20 cellular contexts compared by ENCODE assay signal in genomic region chr20:8218861-8219260, GRCh38.
DNase-seq lines count a peak whose midpoint lies in the region.
"Had no signal": no experiment of that assay in that cellular context is flagged by ENCODE, and none has a peak within 500 bp of the region (broad histone marks: within the 10 kb centered on the region; RNA-seq: fewer than 3 reads in every experiment).

No MANE protein-coding gene starts in this region.

- no peaks in the 10 kb centered on the region for H3K36me3 ChIP-seq in SJSA1
- H3K36me3 ChIP-seq: breast epithelium, HAP-1, transverse colon had no signal

- H3K4me1 ChIP-seq in SJSA1 (replicated peaks) = peaks cover 31% of the 10 kb centered on the region
- H3K4me1 ChIP-seq: breast epithelium had no signal

- peak overlapping the region; percentile 33 for H3K27ac ChIP-seq in SJSA1
- H3K27ac ChIP-seq: breast epithelium, coronary artery, transverse colon had no signal

- DNase-seq in Daoy (ENCODE audit: low read depth) = peak; percentile 13
- DNase-seq in SJSA1 (ENCODE audit: low read depth in 1 of 2, low spot score in 2 of 2) = peak in 1 of 2 experiments; percentile 50
- peak; percentile 21 for DNase-seq in fibroblast of gingiva (ENCODE audit: low read depth)
- peak; percentile 53 for DNase-seq in non-pigmented ciliary epithelial cell (ENCODE audit: low read depth)
- no peak for DNase-seq in stimulated activated CD4-positive, alpha-beta T cell treated with anti-CD3 and anti-CD28 coated beads, Interleukin-4, amount 100 ng/mL, for 4 hours
- no peak for DNase-seq in SW 1271 (lab: John Stamatoyannopoulos, UW)
- no peak for DNase-seq in dermis blood vessel endothelial cell
- no peak for DNase-seq in activated T-cell treated with anti-CD3 and anti-CD28 coated beads, Interleukin-2, amount 50 U/mL, for 1 hour
- DNase-seq: activated CD4-positive, alpha-beta T cell treated with anti-CD3 and anti-CD28 coated beads for 48 hours; activated naive CD8-positive, alpha-beta T cell treated with anti-CD3 and anti-CD28 coated beads for 36 hours; AML-193; DMS79 treated with DMSO at 0.1 percent for 48 hours; NCI-H1105 treated with DMSO at 0.1 percent for 48 hours; NCI-H510A; nephron progenitor cell; stimulated activated CD4-positive, alpha-beta T cell treated with anti-CD3 and anti-CD28 coated beads, Interleukin-4, amount 100 ng/mL, for 1 hour; transverse colon had no signal

- no peaks in the 10 kb centered on the region for H3K9me3 ChIP-seq in SJSA1 (replicated peaks)
- H3K9me3 ChIP-seq: breast epithelium, HAP-1, transverse colon had no signal

- no peaks in the 10 kb centered on the region for H3K27me3 ChIP-seq in SJSA1 (replicated peaks)
- H3K27me3 ChIP-seq: breast epithelium, transverse colon had no signal

- no peak overlapping the region for H3K4me3 ChIP-seq in SJSA1
- H3K4me3 ChIP-seq: breast epithelium, coronary artery, HAP-1, transverse colon had no signal

Comparison
In these comparisons a context has a peak if more than half of its experiments do, and no peak if none do; other contexts are left out.
1. DNase-seq: peak in Daoy (single experiment), fibroblast of gingiva (single experiment) and non-pigmented ciliary epithelial cell (single experiment); none in stimulated activated CD4-positive, alpha-beta T cell treated with anti-CD3 and anti-CD28 coated beads, Interleukin-4, amount 100 ng/mL, for 4 hours (0 of 2), SW 1271 (0 of 2), dermis blood vessel endothelial cell (single experiment) and activated T-cell treated with anti-CD3 and anti-CD28 coated beads, Interleukin-2, amount 50 U/mL, for 1 hour (single experiment).